Comparison of ENCODE assay signal across 1 cellular context in genomic region chr19:49846408-49846807, GRCh38.
TF ChIP-seq lines count a peak whose summit lies in the region.

No MANE protein-coding gene starts in this region.

TF ChIP-seq in K562, 482 proteins besides CTCF, POLR2A, EP300 and RAD21:
- TF ChIP-seq ZNF121 (CRISPR knock-in tag; conservative IDR thresholded peaks at IDR 0.05) (peak; percentile 80), MYNN (IDR thresholded peaks at IDR 0.05) (no peak), MYNN (CRISPR knock-in tag; IDR thresholded peaks at IDR 0.05) (no peak)
